8 cellular contexts compared by ENCODE assay signal in the genomic region with DNA sequence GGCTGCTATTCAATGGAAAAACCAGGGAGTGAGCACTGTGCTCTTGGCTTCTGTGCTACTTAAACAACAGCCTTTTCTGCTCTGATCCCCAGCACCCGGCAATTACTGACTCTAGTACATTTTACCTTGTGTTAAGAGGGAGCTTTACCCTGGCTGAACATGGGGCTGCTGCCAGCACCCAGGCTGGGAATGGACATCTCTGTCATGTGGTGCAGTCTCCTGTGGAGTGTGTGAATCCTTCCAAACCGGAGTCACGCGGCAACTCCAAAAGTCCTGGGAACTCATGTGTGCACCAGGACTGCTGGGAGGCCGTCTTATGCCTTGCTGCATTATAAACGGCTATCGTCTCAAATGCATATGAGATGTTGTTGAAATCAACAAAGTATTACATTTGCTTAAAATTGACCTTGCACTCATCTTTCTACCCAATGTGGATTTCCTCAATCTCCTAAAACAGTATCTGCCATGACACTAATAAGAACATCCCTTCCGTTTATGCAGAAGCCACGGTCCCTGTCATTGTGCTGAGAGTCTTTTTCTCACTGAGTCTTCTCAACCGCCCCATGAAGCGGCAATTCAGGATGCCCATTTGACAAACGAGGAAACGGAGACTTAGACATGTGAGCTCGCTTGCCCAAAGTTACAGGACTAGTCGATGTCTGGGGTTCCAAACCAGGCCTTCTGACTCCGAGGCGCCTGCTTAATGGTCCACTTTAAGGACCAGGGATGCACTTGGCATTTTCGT. TPM values are rescaled to one million over a fixed set of nuclear protein-coding genes. Genes with fewer than 3 reads are reported as not detected.
DNase-seq lines count a peak whose midpoint lies in the region; ATAC-seq and TF ChIP-seq lines count a peak whose summit lies in the region.

No MANE protein-coding gene starts in this region.

- H3K4me3 ChIP-seq in SJSA1 (peak overlapping the region; percentile 64), foreskin fibroblast (ENCODE audit: low read depth in 1 of 2, low read length in 2 of 2) (peak overlapping the region; percentile 58 to 73), parathyroid adenoma (ENCODE audit: low read depth, low read length) (peak overlapping the region; percentile 70)

- intact Hi-C loops in Calu3 (cut with micrococcal nuclease; ENCODE audit: unreplicated experiment) = no loop called here

- no peaks in the 10 kb centered on the region; the same call in 1 of the 2 replicates for H3K36me3 ChIP-seq in SJSA1
- no peaks in the 10 kb centered on the region for H3K36me3 ChIP-seq in parathyroid adenoma (ENCODE audit: control insufficient read depth, insufficient read depth, low read length)

- H3K27ac Mint-ChIP-seq in Calu3 (ENCODE audit: unreplicated experiment) = no peak overlapping the region

- H3K36me3 Mint-ChIP-seq in Calu3 (ENCODE audit: insufficient read depth, unreplicated experiment) = peaks cover 29% of the 10 kb centered on the region

- H3K4me2 ChIP-seq in parathyroid adenoma (ENCODE audit: low read length) = peak overlapping the region; percentile 96

- CTCF ChIA-PET in Calu3 (lab: Charles Lee) = interaction anchor here (3.6 kb wide), 1 partner anchor 11 kb away, joined by 13 read pairs; no protein-coding TSS in a partner anchor

- BruUV-seq in Calu3 (replicated peaks; lab: Mats Ljungman, UMichigan) = no TSS peak

- peak overlapping the region; percentile 85 for H2AFZ ChIP-seq in parathyroid adenoma

- H3K4me3 Mint-ChIP-seq in Calu3 (ENCODE audit: low read depth, unreplicated experiment) = peak overlapping the region; percentile 81

- no peaks in the 10 kb centered on the region for H3K27me3 Mint-ChIP-seq in Calu3 (ENCODE audit: unreplicated experiment)

- H3K4me1 Mint-ChIP-seq in Calu3 (ENCODE audit: low read depth, unreplicated experiment) = peaks cover 15% of the 10 kb centered on the region

- H3K9me3 ChIP-seq in SJSA1 (replicated peaks) (no peaks in the 10 kb centered on the region), parathyroid adenoma (ENCODE audit: control insufficient read depth, low read length) (no peaks in the 10 kb centered on the region)

- no peaks in the 10 kb centered on the region for H3K79me2 ChIP-seq in parathyroid adenoma

- no peak for TF ChIP-seq CTCF in Calu3 (IDR thresholded peaks at IDR 0.05; ENCODE audit: unreplicated experiment)
- TF ChIP-seq CTCF in foreskin fibroblast (IDR thresholded peaks at IDR 0.05; ENCODE audit: low read depth, low read length) = no peak
- TF ChIP-seq CTCF in parathyroid adenoma (IDR thresholded peaks at IDR 0.05) = no peak

- no peak overlapping the region for H3K9ac ChIP-seq in parathyroid adenoma

- no peak for ATAC-seq in GM19467 (IDR thresholded peaks at IDR 0.05; ENCODE audit: unreplicated experiment)
- no peak for ATAC-seq in GM21619 (IDR thresholded peaks at IDR 0.05; ENCODE audit: unreplicated experiment)

- H3K27me3 ChIP-seq in SJSA1 (replicated peaks) (no peaks in the 10 kb centered on the region), parathyroid adenoma (ENCODE audit: control insufficient read depth, insufficient read depth, low read length) (no peaks in the 10 kb centered on the region)

- H3K4me1 ChIP-seq in SJSA1 (replicated peaks) (peaks cover 37% of the 10 kb centered on the region), parathyroid adenoma (no peaks in the 10 kb centered on the region)

- H3K27ac ChIP-seq in SJSA1 (no peak overlapping the region), parathyroid adenoma (no peak overlapping the region)

- DNase-seq in Calu3 = no peak
- DNase-seq in SJSA1 (ENCODE audit: low read depth in 1 of 2, low spot score in 2 of 2) = no peak
- DNase-seq in foreskin fibroblast = no peak
- DNase-seq in putamen (ENCODE audit: low spot score) = no peak
- no peak for DNase-seq in AG20443 (ENCODE audit: low spot score)

- H3K9me3 Mint-ChIP-seq in Calu3 (ENCODE audit: low read depth, unreplicated experiment) = no peaks in the 10 kb centered on the region

RNA-seq across cellular contexts. Expression of gene GSN, which starts 0.9 kb away (rescaled TPM):
- 68.3 and 71.6 TPM in 2 replicates for total RNA-seq in Calu3 (2022)
- 284 and 331 TPM in 2 replicates for total RNA-seq in SJSA1 (2014; rRNA removed; shearing (Covaris generic))
